12 cellular contexts compared by ENCODE assay signal in genomic region chr3:49173792-49174170, GRCh38. TPM values are rescaled to one million over a fixed set of nuclear protein-coding genes. Genes with fewer than 3 reads are reported as not detected.
A peak's percentile ranks its signal among the peaks of the same experiment; 100 is the strongest.
DNase-seq lines count a peak whose midpoint lies in the region; ATAC-seq and TF ChIP-seq lines count a peak whose summit lies in the region.
"Had no signal": no experiment of that assay in that cellular context is flagged by ENCODE, and none has a peak within 500 bp of the region (broad histone marks: within the 10 kb centered on the region; RNA-seq: fewer than 3 reads in every experiment).

No MANE protein-coding gene starts in this region.

- peaks cover 30% of the 10 kb centered on the region for H3K4me1 Mint-ChIP-seq in mesothelial cell of epicardium
- H3K4me1 Mint-ChIP-seq in type B pancreatic cell (ENCODE audit: unreplicated experiment), result peaks cover 38% of the 10 kb centered on the region

- peak overlapping the region; percentile 83 for H3K4me3 Mint-ChIP-seq in mesothelial cell of epicardium
- H3K4me3 Mint-ChIP-seq in type B pancreatic cell, result peak overlapping the region; percentile 94

- peak; percentile 65 for DNase-seq in DMS 273 (lab: John Stamatoyannopoulos, UW; ENCODE audit: unreplicated experiment)
- no peak for DNase-seq in DMS 273 treated with DMSO at 0.1 percent for 48 hours (lab: John Stamatoyannopoulos, UW)
- DNase-seq in ecto neural progenitor cell (ENCODE audit: low spot score), result peak; percentile 86
- no peak for DNase-seq in mesothelial cell of epicardium (ENCODE audit: low spot score in 2 of 2, unreplicated experiment in 2 of 2)
- DNase-seq in type B pancreatic cell (ENCODE audit: extremely low spot score, unreplicated experiment), result no peak
- DNase-seq in stimulated activated CD4-positive, alpha-beta T cell treated with anti-CD3 and anti-CD28 coated beads, Interleukin-2, amount 100 ng/mL, for 48 hours, result no peak
- DNase-seq in stimulated activated CD4-positive, alpha-beta T cell treated with anti-CD3 and anti-CD28 coated beads, Interleukin-1b, Interleukin-23, amount 100 ng/mL, for 48 hours, result no peak
- DNase-seq: activated CD4-positive, alpha-beta T cell treated with anti-CD3 and anti-CD28 coated beads for 4 hours; KBM-7; stimulated activated naive CD4-positive, alpha-beta T cell treated with Interleukin-2 at 50 U/mL for 16 hours had no signal

- no peaks in the 10 kb centered on the region for H3K9me3 Mint-ChIP-seq in mesothelial cell of epicardium
- H3K9me3 Mint-ChIP-seq in type B pancreatic cell, result no peaks in the 10 kb centered on the region

- H3K27me3 Mint-ChIP-seq in mesothelial cell of epicardium (ENCODE audit: low read depth) (no peaks in the 10 kb centered on the region), type B pancreatic cell (no peaks in the 10 kb centered on the region)

- no peak for ATAC-seq in GM18517 (IDR thresholded peaks at IDR 0.05; ENCODE audit: unreplicated experiment)
- ATAC-seq: Panc1 had no signal

- H3K27ac Mint-ChIP-seq in mesothelial cell of epicardium (peak overlapping the region; percentile 90), type B pancreatic cell (peak overlapping the region; percentile 59)

- TF ChIP-seq CTCF in mesothelial cell of epicardium (IDR thresholded peaks at IDR 0.05; ENCODE audit: unreplicated experiment) (no peak), type B pancreatic cell (conservative IDR thresholded peaks at IDR 0.05) (no peak)

- H3K36me3 Mint-ChIP-seq in mesothelial cell of epicardium (no peaks in the 10 kb centered on the region), type B pancreatic cell (no peaks in the 10 kb centered on the region)

RNA-seq across cellular contexts. Expression of gene KLHDC8B, which starts 2.4 kb away (rescaled TPM):
- total RNA-seq in mesothelial cell of epicardium (51.2 to 58.8 TPM (median 55.5 TPM) in 3 replicates), type B pancreatic cell (ENCODE audit: low replicate concordance) (42.1 and 57.6 TPM in 2 replicates)

RNA-seq across cellular contexts. Expression of gene CCDC71, which starts 7.7 kb away (rescaled TPM):
- total RNA-seq in mesothelial cell of epicardium, result 28.7 to 29.8 TPM (median 28.9 TPM) in 3 replicates
- 27.4 and 28.5 TPM in 2 replicates for total RNA-seq in type B pancreatic cell (ENCODE audit: low replicate concordance)

RNA-seq across cellular contexts. Expression of gene LAMB2, which starts 40.9 kb away (rescaled TPM):
- 335 to 359 TPM (median 348 TPM) in 3 replicates for total RNA-seq in mesothelial cell of epicardium
- 277 and 316 TPM in 2 replicates for total RNA-seq in type B pancreatic cell (ENCODE audit: low replicate concordance)

RNA-seq across cellular contexts. Expression of gene USP19, which starts 53.2 kb away (rescaled TPM):
- total RNA-seq in mesothelial cell of epicardium (76.2 to 79.7 TPM (median 76.6 TPM) in 3 replicates), type B pancreatic cell (ENCODE audit: low replicate concordance) (83.0 and 86.4 TPM in 2 replicates)

Comparison
In these comparisons a context has a peak if more than half of its experiments do, and no peak if none do; other contexts are left out.
1. DNase-seq: peak in DMS 273 (single experiment) and ecto neural progenitor cell (single experiment); none in DMS 273 treated with DMSO at 0.1 percent for 48 hours (single experiment), mesothelial cell of epicardium (0 of 2), type B pancreatic cell (single experiment), stimulated activated CD4-positive, alpha-beta T cell treated with anti-CD3 and anti-CD28 coated beads, Interleukin-2, amount 100 ng/mL, for 48 hours (0 of 2) and stimulated activated CD4-positive, alpha-beta T cell treated with anti-CD3 and anti-CD28 coated beads, Interleukin-1b, Interleukin-23, amount 100 ng/mL, for 48 hours (single experiment).